ENCODE assay signal across 21 cellular contexts in the genomic region with DNA sequence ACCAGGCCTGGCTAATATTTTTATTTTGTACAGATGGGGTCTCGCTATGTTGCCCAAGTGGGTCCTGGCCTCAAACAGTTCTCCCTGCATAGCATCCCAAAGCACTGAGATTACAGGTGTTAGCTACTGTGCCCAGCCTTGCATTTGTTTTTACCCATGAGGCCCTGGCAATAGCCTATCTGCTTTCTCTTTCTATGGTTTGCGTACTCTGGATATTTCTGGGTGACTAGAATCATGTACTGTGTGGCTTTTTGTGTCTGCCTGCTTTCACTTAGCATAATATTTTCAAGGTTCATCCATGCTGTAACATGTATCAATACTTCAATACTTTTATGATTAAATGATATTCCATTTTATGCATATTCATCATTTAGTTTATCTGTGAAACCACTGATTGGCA.
DNase-seq lines count a peak whose midpoint lies in the region; ATAC-seq, FAIRE-seq and TF ChIP-seq lines count a peak whose summit lies in the region.
"Had no signal": no experiment of that assay in that cellular context is flagged by ENCODE, and none has a peak within 500 bp of the region (broad histone marks: within the 10 kb centered on the region; RNA-seq: fewer than 3 reads in every experiment).

No MANE protein-coding gene starts in this region.

- no peaks in the 10 kb centered on the region for H3K79me2 ChIP-seq in GM12878 (ENCODE audit: control insufficient read depth, insufficient read depth, low read length)

- FAIRE-seq in GM12878 (lab: Jason Lieb, UNC): no peak
- FAIRE-seq: K562 had no signal

- H3K9me3 Mint-ChIP-seq in activated naive CD4-positive, alpha-beta T cell treated with anti-CD3 and anti-CD28 coated beads, Interleukin-2, amount 10 ng/mL, durations not matched to agents 7 days and 5 days: no peaks in the 10 kb centered on the region
- H3K9me3 Mint-ChIP-seq: naive B cell had no signal

- RAD21 ChIA-PET in GM12878 (lab: Charles Lee; ENCODE audit: unreplicated experiment): no interaction called here

- H3K36me3 Mint-ChIP-seq in activated naive CD4-positive, alpha-beta T cell treated with anti-CD3 and anti-CD28 coated beads, Interleukin-2, amount 10 ng/mL, durations not matched to agents 7 days and 5 days: no peaks in the 10 kb centered on the region
- H3K36me3 Mint-ChIP-seq: naive B cell had no signal

- no peak overlapping the region for H2AFZ ChIP-seq in GM12878 (ENCODE audit: control insufficient read depth, low read depth, low read length)

- no peaks in the 10 kb centered on the region for H3K36me3 ChIP-seq in GM12878 (ENCODE audit: control insufficient read depth in 2 of 2, insufficient read depth in 2 of 2, low read length in 1 of 2)
- no peaks in the 10 kb centered on the region for H3K36me3 ChIP-seq in spleen
- H3K36me3 ChIP-seq: heart left ventricle, thyroid gland had no signal

- H3K9me3 ChIP-seq in GM12878 (replicated peaks; ENCODE audit: control insufficient read depth, insufficient read depth, low read length) (no peaks in the 10 kb centered on the region; the same call in 2 of the 3 replicates), spleen (no peaks in the 10 kb centered on the region)
- H3K9me3 ChIP-seq: heart left ventricle, thyroid gland had no signal

- TF ChIP-seq CTCF in GM12878 (IDR thresholded peaks at IDR 0.05 in 2 of 3, conservative IDR thresholded peaks at IDR 0.05 in 1 of 3; ENCODE audit: control insufficient read depth in 2 of 3, extremely low read depth in 1 of 3, insufficient read depth in 1 of 3, low read depth in 3 of 3, low read length in 3 of 3) (no peak), spleen (IDR thresholded peaks at IDR 0.05 in 8 of 11, conservative IDR thresholded peaks at IDR 0.05 in 3 of 11) (no peak)

- SMC1A ChIA-PET in GM12878 (lab: Charles Lee; ENCODE audit: uncharacterized antibody, unreplicated experiment): interaction anchor here (0.8 to 1.2 kb wide), 3 partner anchors 35 to 142 kb away, joined by 3 to 4 read pairs (median 3); no protein-coding TSS in a partner anchor

- H3K27me3 ChIP-seq in GM12878 (replicated peaks in 1 of 2; ENCODE audit: control insufficient read depth in 2 of 2, insufficient read depth in 2 of 2, low read length in 1 of 2) (no peaks in the 10 kb centered on the region), spleen (replicated peaks in 1 of 7) (no peaks in the 10 kb centered on the region)
- H3K27me3 ChIP-seq: heart left ventricle, thyroid gland had no signal

- no peaks in the 10 kb centered on the region for H3K27me3 Mint-ChIP-seq in activated naive CD4-positive, alpha-beta T cell treated with anti-CD3 and anti-CD28 coated beads, Interleukin-2, amount 10 ng/mL, durations not matched to agents 7 days and 5 days
- H3K27me3 Mint-ChIP-seq: naive B cell, progenitor cell of endocrine pancreas had no signal

- no TSS peak for BruUV-seq in GM12878 (replicated peaks; lab: Mats Ljungman, UMichigan)

- H3K4me1 ChIP-seq in GM12878 (ENCODE audit: control insufficient read depth, insufficient read depth, low read length): no peaks in the 10 kb centered on the region
- H3K4me1 ChIP-seq in spleen: no peaks in the 10 kb centered on the region
- H3K4me1 ChIP-seq: heart left ventricle, thyroid gland had no signal

- intact Hi-C loops in GM12878 (cut with micrococcal nuclease; ENCODE audit: unreplicated experiment) (no loop called here), spleen (cut with DNase I; ENCODE audit: low total_unique reads) (no loop called here)

- H3K4me3 ChIP-seq in GM12878 (no peak overlapping the region), spleen (no peak overlapping the region)
- H3K4me3 ChIP-seq: heart left ventricle, K562, lung, thyroid gland had no signal

- POLR2A ChIA-PET in GM12878 (lab: Charles Lee): no interaction called here

- WGBS in GM12878 (ENCODE audit: insufficient coverage, insufficient replicate concordance, low lambda C conversion rate, missing lambda C conversion rate): 0% methylated on average over 2 of the region's 2 CpGs
- WGBS in spleen, 5 donors: 0 to 44% (median 3%) methylated on average over 2 of the region's 2 CpGs

- CTCF ChIA-PET in GM12878 (lab: Yijun Ruan, JAX): interaction anchor here (1.0 to 1.1 kb wide), 2 partner anchors 10 to 64 kb away, joined by 3 to 4 read pairs; no protein-coding TSS in a partner anchor
- CTCF ChIA-PET in activated naive CD4-positive, alpha-beta T cell treated with anti-CD3 and anti-CD28 coated beads, Interleukin-2, amount 10 ng/mL, durations not matched to agents 7 days and 5 days (lab: Charles Lee): no interaction called here

- H3K9ac ChIP-seq in GM12878 (ENCODE audit: control insufficient read depth, insufficient read depth, low read length): no peak overlapping the region

- TF ChIP-seq POLR2A in GM12878 (IDR thresholded peaks at IDR 0.05; ENCODE audit: low read depth, low read length) (no peak), spleen (IDR thresholded peaks at IDR 0.05) (no peak)

- H4K20me1 ChIP-seq in GM12878 (ENCODE audit: control insufficient read depth, insufficient read depth): no peaks in the 10 kb centered on the region

- no peak overlapping the region for H3K27ac Mint-ChIP-seq in activated naive CD4-positive, alpha-beta T cell treated with anti-CD3 and anti-CD28 coated beads, Interleukin-2, amount 10 ng/mL, durations not matched to agents 7 days and 5 days
- H3K27ac Mint-ChIP-seq: naive B cell, progenitor cell of endocrine pancreas had no signal

- peak; percentile 28 for ATAC-seq in GM18870 (IDR thresholded peaks at IDR 0.05; ENCODE audit: unreplicated experiment)
- ATAC-seq in HG02571 (IDR thresholded peaks at IDR 0.05; ENCODE audit: unreplicated experiment): peak; percentile 66
- peak; percentile 34 for ATAC-seq in HG03135 (IDR thresholded peaks at IDR 0.05; ENCODE audit: unreplicated experiment)
- ATAC-seq in GM12878: peak; percentile 95
- ATAC-seq: heart left ventricle, K562 had no signal

- TF ChIP-seq RAD21 in GM12878 (IDR thresholded peaks at IDR 0.05; ENCODE audit: insufficient read depth, low read depth, low read length): no peak

- no peak for DNase-seq in GM12878 (ENCODE audit: low read depth, low spot score)
- no peak for DNase-seq in activated naive CD4-positive, alpha-beta T cell treated with anti-CD3 and anti-CD28 coated beads, Interleukin-2, amount 10 ng/mL, durations not matched to agents 7 days and 5 days
- DNase-seq in spleen: no peak
- no peak for DNase-seq in T1000 (lab: John Stamatoyannopoulos, UW)
- no peak for DNase-seq in activated CD4-positive, alpha-beta T cell treated with anti-CD3 and anti-CD28 coated beads, Interleukin-2, amount 50 U/mL, for 48 hours
- DNase-seq: activated CD4-positive, CD25-positive, alpha-beta regulatory T cell treated with anti-CD3 and anti-CD28 coated beads, Interleukin-2, amount 50 U/mL, for 72 hours; activated gamma-delta T cell; central memory CD4-positive, alpha-beta T cell; COR-L47; effector CD8-positive, alpha-beta T cell; heart left ventricle; naive B cell; NCI-H2081 treated with DMSO at 0.1 percent for 48 hours; NCI-H526; thyroid gland had no signal

- in situ Hi-C loops in GM12878 (cut with MboI): no loop called here

- H3K27ac ChIP-seq in GM12878 (ENCODE audit: control insufficient read depth, insufficient read depth) (no peak overlapping the region), spleen (no peak overlapping the region)
- H3K27ac ChIP-seq: heart left ventricle, thyroid gland had no signal

- H3K4me1 Mint-ChIP-seq in activated naive CD4-positive, alpha-beta T cell treated with anti-CD3 and anti-CD28 coated beads, Interleukin-2, amount 10 ng/mL, durations not matched to agents 7 days and 5 days: no peaks in the 10 kb centered on the region
- H3K4me1 Mint-ChIP-seq: naive B cell had no signal

- 0 out of 2 replicates have a peak overlapping the region, but pooled peaks have one; percentile 9 for H3K4me2 ChIP-seq in GM12878 (ENCODE audit: control insufficient read depth, insufficient read depth)

- TF ChIP-seq EP300 in GM12878 (IDR thresholded peaks at IDR 0.05; ENCODE audit: borderline replicate concordance in 1 of 2, control insufficient read depth in 1 of 2, low read depth in 2 of 2, low read length in 2 of 2): no peak

- no peak overlapping the region for H3K4me3 Mint-ChIP-seq in activated naive CD4-positive, alpha-beta T cell treated with anti-CD3 and anti-CD28 coated beads, Interleukin-2, amount 10 ng/mL, durations not matched to agents 7 days and 5 days
- H3K4me3 Mint-ChIP-seq: naive B cell had no signal

TF ChIP-seq in GM12878, 131 proteins besides CTCF, POLR2A, EP300 and RAD21 (continues in another document):
- TF ChIP-seq, protein P1, sequence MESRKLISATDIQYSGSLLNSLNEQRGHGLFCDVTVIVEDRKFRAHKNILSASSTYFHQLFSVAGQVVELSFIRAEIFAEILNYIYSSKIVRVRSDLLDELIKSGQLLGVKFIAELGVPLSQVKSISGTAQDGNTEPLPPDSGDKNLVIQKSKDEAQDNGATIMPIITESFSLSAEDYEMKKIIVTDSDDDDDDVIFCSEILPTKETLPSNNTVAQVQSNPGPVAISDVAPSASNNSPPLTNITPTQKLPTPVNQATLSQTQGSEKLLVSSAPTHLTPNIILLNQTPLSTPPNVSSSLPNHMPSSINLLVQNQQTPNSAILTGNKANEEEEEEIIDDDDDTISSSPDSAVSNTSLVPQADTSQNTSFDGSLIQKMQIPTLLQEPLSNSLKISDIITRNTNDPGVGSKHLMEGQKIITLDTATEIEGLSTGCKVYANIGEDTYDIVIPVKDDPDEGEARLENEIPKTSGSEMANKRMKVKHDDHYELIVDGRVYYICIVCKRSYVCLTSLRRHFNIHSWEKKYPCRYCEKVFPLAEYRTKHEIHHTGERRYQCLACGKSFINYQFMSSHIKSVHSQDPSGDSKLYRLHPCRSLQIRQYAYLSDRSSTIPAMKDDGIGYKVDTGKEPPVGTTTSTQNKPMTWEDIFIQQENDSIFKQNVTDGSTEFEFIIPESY (IDR thresholded peaks at IDR 0.05): no peak
- TF ChIP-seq, protein P2, sequence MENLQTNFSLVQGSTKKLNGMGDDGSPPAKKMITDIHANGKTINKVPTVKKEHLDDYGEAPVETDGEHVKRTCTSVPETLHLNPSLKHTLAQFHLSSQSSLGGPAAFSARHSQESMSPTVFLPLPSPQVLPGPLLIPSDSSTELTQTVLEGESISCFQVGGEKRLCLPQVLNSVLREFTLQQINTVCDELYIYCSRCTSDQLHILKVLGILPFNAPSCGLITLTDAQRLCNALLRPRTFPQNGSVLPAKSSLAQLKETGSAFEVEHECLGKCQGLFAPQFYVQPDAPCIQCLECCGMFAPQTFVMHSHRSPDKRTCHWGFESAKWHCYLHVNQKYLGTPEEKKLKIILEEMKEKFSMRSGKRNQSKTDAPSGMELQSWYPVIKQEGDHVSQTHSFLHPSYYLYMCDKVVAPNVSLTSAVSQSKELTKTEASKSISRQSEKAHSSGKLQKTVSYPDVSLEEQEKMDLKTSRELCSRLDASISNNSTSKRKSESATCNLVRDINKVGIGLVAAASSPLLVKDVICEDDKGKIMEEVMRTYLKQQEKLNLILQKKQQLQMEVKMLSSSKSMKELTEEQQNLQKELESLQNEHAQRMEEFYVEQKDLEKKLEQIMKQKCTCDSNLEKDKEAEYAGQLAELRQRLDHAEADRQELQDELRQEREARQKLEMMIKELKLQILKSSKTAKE (IDR thresholded peaks at IDR 0.05; ENCODE audit: low read depth, poor library complexity, severe bottlenecking): no peak
- no peak for TF ChIP-seq HDGF (IDR thresholded peaks at IDR 0.05)
- TF ChIP-seq YBX1 (IDR thresholded peaks at IDR 0.05): no peak
- no peak for TF ChIP-seq STAT1 (conservative IDR thresholded peaks at IDR 0.05)
- no peak for TF ChIP-seq FOXK2 (IDR thresholded peaks at IDR 0.05)

Comparison
In these comparisons a context has a peak if more than half of its experiments do, and no peak if none do; other contexts are left out.
1. ATAC-seq: peak in every context shown above with its lines; median percentile 95 in GM12878; 66 in HG02571; 34 in HG03135; 28 in GM18870.